ENCODE assay signal across 15 cellular contexts in genomic region chr13:90534617-90535340, GRCh38.
DNase-seq lines count a peak whose midpoint lies in the region; ATAC-seq and TF ChIP-seq lines count a peak whose summit lies in the region.
"Had no signal": no experiment of that assay in that cellular context is flagged by ENCODE, and none has a peak within 500 bp of the region (broad histone marks: within the 10 kb centered on the region; RNA-seq: fewer than 3 reads in every experiment).

No MANE protein-coding gene starts in this region.

- H3K9me3 ChIP-seq in left ventricle myocardium inferior (replicated peaks): peaks cover 17% of the 10 kb centered on the region
- H3K9me3 ChIP-seq in GM23248 (ENCODE audit: low read depth): no peaks in the 10 kb centered on the region
- H3K9me3 ChIP-seq: BLaER1 treated with 17β-estradiol and CSF1 and Interleukin-3, amounts not matched to agents 10 nM and 100 nM; Peyer's patch had no signal

- peaks cover 8% of the 10 kb centered on the region for H3K36me3 Mint-ChIP-seq in glutamatergic neuron (ENCODE audit: unreplicated experiment)
- H3K36me3 Mint-ChIP-seq: IgD-negative memory B cell had no signal

- peaks cover 15% of the 10 kb centered on the region for H3K4me1 Mint-ChIP-seq in glutamatergic neuron (ENCODE audit: low read depth, unreplicated experiment)
- H3K4me1 Mint-ChIP-seq: IgD-negative memory B cell had no signal

- no peaks in the 10 kb centered on the region for H3F3A ChIP-seq in GM23248 (ENCODE audit: insufficient read depth)

- TF ChIP-seq CTCF in left ventricle myocardium inferior (IDR thresholded peaks at IDR 0.05; ENCODE audit: borderline replicate concordance) (no peak), glutamatergic neuron (IDR thresholded peaks at IDR 0.05; ENCODE audit: partially characterized antibody, unreplicated experiment) (no peak)

- peak overlapping the region; percentile 90 for H3K27ac Mint-ChIP-seq in glutamatergic neuron (ENCODE audit: unreplicated experiment)
- H3K27ac Mint-ChIP-seq: IgD-negative memory B cell had no signal

- H3K9ac ChIP-seq in GM23248: no peak overlapping the region
- H3K9ac ChIP-seq: BLaER1 treated with 17β-estradiol and CSF1 and Interleukin-3, amounts not matched to agents 10 nM and 100 nM had no signal

- H3K4me3 Mint-ChIP-seq in glutamatergic neuron (ENCODE audit: unreplicated experiment): no peak overlapping the region
- H3K4me3 Mint-ChIP-seq: IgD-negative memory B cell had no signal

- peak overlapping the region; percentile 25 for H2AFZ ChIP-seq in GM23248

- H3K4me1 ChIP-seq in left ventricle myocardium inferior: no peaks in the 10 kb centered on the region
- H3K4me1 ChIP-seq in GM23248 (ENCODE audit: insufficient read depth): peaks cover 8% of the 10 kb centered on the region; the same call in 1 of the 2 replicates
- H3K4me1 ChIP-seq: BLaER1 treated with 17β-estradiol and CSF1 and Interleukin-3, amounts not matched to agents 10 nM and 100 nM; Peyer's patch had no signal

- DNase-seq in left cardiac atrium (no peak), left ventricle myocardium inferior (no peak), GM23248 (peak; percentile 30), glutamatergic neuron (no peak), NCI-H1694 treated with DMSO at 0.1 percent for 48 hours (lab: John Stamatoyannopoulos, UW) (no peak)
- DNase-seq: ACHN, MV-4-11, Peyer's patch, SIG-M5 had no signal

- no peak overlapping the region for H3K27ac ChIP-seq in left ventricle myocardium inferior (replicated peaks)
- no peak overlapping the region for H3K27ac ChIP-seq in GM23248
- H3K27ac ChIP-seq: BLaER1 treated with 17β-estradiol and CSF1 and Interleukin-3, amounts not matched to agents 10 nM and 100 nM; Peyer's patch had no signal

- ATAC-seq in left cardiac atrium (peak; percentile 19 to 47), GM19351 (IDR thresholded peaks at IDR 0.05; ENCODE audit: unreplicated experiment) (no peak), GM18517 (IDR thresholded peaks at IDR 0.05; ENCODE audit: unreplicated experiment) (no peak)
- ATAC-seq: GM12878, HCT116 had no signal

- peaks cover 3% of the 10 kb centered on the region; the same call in 1 of the 2 replicates for H3K9me2 ChIP-seq in GM23248 (ENCODE audit: insufficient read depth)

- peaks cover 5% of the 10 kb centered on the region for H3K9me3 Mint-ChIP-seq in glutamatergic neuron (ENCODE audit: unreplicated experiment)

- intact Hi-C loops in left cardiac atrium (cut with DNase I): no loop called here
- intact Hi-C loops in left ventricle myocardium inferior (cut with micrococcal nuclease): no loop called here

- H3K27me3 Mint-ChIP-seq in glutamatergic neuron (ENCODE audit: unreplicated experiment): peaks cover 5% of the 10 kb centered on the region
- H3K27me3 Mint-ChIP-seq: IgD-negative memory B cell had no signal

- H3K27me3 ChIP-seq in left ventricle myocardium inferior (ENCODE audit: low read depth) (no peaks in the 10 kb centered on the region), GM23248 (replicated peaks; ENCODE audit: insufficient read depth) (no peaks in the 10 kb centered on the region)
- H3K27me3 ChIP-seq: BLaER1 treated with 17β-estradiol and CSF1 and Interleukin-3, amounts not matched to agents 10 nM and 100 nM; Peyer's patch had no signal

- no peaks in the 10 kb centered on the region for H4K20me1 ChIP-seq in GM23248 (ENCODE audit: insufficient read depth)
- H4K20me1 ChIP-seq: BLaER1 treated with 17β-estradiol and CSF1 and Interleukin-3, amounts not matched to agents 10 nM and 100 nM had no signal

- H3K36me3 ChIP-seq in left ventricle myocardium inferior: no peaks in the 10 kb centered on the region
- no peaks in the 10 kb centered on the region for H3K36me3 ChIP-seq in GM23248 (ENCODE audit: low read depth)
- H3K36me3 ChIP-seq: BLaER1 treated with 17β-estradiol and CSF1 and Interleukin-3, amounts not matched to agents 10 nM and 100 nM; Peyer's patch had no signal

- 63 to 65% methylated on average over 7 of the region's 7 CpGs for WGBS in GM23248 (ENCODE audit: low coverage in 1 of 2, low lambda C conversion rate in 2 of 2, missing lambda C conversion rate in 2 of 2), 2 experiments

- no peaks in the 10 kb centered on the region for H3K79me2 ChIP-seq in GM23248 (ENCODE audit: insufficient read depth)

- in situ Hi-C loops in GM23248 (cut with MboI): no loop called here

- H3K4me3 ChIP-seq in left ventricle myocardium inferior (no peak overlapping the region), GM23248 (no peak overlapping the region)
- H3K4me3 ChIP-seq: BLaER1 treated with 17β-estradiol and CSF1 and Interleukin-3, amounts not matched to agents 10 nM and 100 nM; GM12878; Peyer's patch had no signal

- H3K4me2 ChIP-seq in GM23248 (ENCODE audit: unreplicated experiment): no peak overlapping the region
- H3K4me2 ChIP-seq: BLaER1 treated with 17β-estradiol and CSF1 and Interleukin-3, amounts not matched to agents 10 nM and 100 nM had no signal

Comparison
In these comparisons a context has a peak if more than half of its experiments do, and no peak if none do; other contexts are left out.
1. ATAC-seq: peak in left cardiac atrium (2 of 2); none in GM19351 (single experiment) and GM18517 (single experiment).